ENCODE assay signal across 6 cellular contexts in the genomic region with DNA sequence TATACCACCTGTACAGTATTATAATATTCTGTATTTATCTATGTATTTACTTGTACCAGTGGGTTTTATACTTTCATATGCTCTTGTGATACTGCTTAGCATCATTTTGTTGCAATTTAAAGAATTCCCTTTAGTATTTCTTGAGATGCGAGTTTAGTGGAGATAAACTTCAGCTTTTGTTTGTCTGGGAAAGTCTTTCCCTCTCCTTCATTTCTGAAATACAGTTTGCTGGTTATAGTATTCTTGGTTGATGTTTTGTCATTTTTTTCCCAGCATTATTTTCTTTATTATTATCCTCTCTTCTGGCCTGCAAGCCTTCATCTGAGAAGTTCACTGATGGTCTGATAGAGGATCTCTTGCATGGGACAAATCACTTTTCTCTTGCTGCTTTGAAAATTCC.
"Had no signal": no experiment of that assay in that cellular context is flagged by ENCODE, and none has a peak within 500 bp of the region (broad histone marks: within the 10 kb centered on the region; RNA-seq: fewer than 3 reads in every experiment).

No MANE protein-coding gene starts in this region.

- DNase-seq: IMR-90, KBM-7, KG1 had no signal

- H3K4me3 ChIP-seq: K562 had no signal

- H3K9ac ChIP-seq: KMS-11 had no signal

- H3K27ac ChIP-seq: HL-60, KMS-11 had no signal
